ENCODE assay signal across 8 cellular contexts in the genomic region with DNA sequence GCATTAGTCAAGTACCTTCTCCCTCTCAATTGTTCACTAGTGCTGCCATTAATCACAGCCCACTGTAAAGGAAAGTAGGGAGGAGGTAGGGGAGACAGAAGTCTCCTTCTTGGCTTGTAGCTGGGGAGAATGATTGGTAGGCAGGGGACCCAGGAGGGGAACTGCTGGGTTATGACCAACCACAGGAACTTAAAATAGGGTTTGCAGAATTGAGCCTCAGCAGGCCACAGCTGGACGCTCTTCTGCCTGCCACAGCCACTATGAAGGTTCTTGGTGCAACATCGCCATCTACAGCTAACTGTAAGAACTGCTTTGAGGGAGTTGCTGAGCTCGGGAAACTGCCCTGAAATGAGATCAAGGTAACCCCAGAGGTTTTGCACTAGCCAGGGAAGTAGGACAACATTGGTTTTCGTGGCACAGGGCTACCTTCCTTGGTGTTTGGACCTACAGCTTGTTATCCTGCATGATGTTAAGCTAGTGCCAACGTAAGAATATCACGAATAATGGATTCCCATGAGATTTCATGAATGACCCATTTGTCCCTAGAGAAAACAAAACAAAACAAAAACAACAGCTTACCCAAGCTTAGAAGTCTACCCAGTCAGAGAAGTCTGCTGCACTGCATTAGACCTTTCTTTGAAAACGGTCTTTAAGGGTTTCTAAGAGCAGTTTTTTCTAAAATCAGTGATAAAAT.
DNase-seq lines count a peak whose midpoint lies in the region; ATAC-seq, FAIRE-seq and TF ChIP-seq lines count a peak whose summit lies in the region.

No MANE protein-coding gene starts in this region.

- H3K4me2 ChIP-seq in HCT116 (ENCODE audit: low read length): no peak overlapping the region
- no peak overlapping the region for H3K4me2 ChIP-seq in endothelial cell of umbilical vein (ENCODE audit: insufficient read depth, low read length)

- CTCF ChIA-PET in HCT116 (lab: Charles Lee) (no interaction called here), endothelial cell of umbilical vein (lab: Charles Lee) (interaction anchor here (0.6 to 1.1 kb wide), 5 partner anchors 113 to 1068 kb away, joined by 3 to 11 read pairs (median 3); no protein-coding TSS in a partner anchor)

- RAD21 ChIA-PET in HCT116 (lab: Charles Lee; ENCODE audit: low non-redundant PET in 1 of 2, low total read pairs in 2 of 2, uncharacterized antibody in 2 of 2, unreplicated experiment in 2 of 2): no interaction called here

- TF ChIP-seq RAD21 in HCT116 (IDR thresholded peaks at IDR 0.05; ENCODE audit: low read depth): peak; percentile 31

- no peaks in the 10 kb centered on the region for H3K9me2 ChIP-seq in HCT116 (ENCODE audit: insufficient read depth)

- TF ChIP-seq POLR2A in HCT116 (IDR thresholded peaks at IDR 0.05; ENCODE audit: borderline replicate concordance, extremely low read depth, insufficient read depth, insufficient read length): no peak
- no peak for TF ChIP-seq POLR2A in endothelial cell of umbilical vein (IDR thresholded peaks at IDR 0.05; ENCODE audit: low read depth, low read length)

- dilution Hi-C loops in endothelial cell of umbilical vein (cut with MboI; ENCODE audit: extremely low pct_ligation_motif_present, low sequenced_read_pairs): no loop called here

- H4K20me1 ChIP-seq in HCT116 (ENCODE audit: insufficient read depth) (no peaks in the 10 kb centered on the region), endothelial cell of umbilical vein (replicated peaks; ENCODE audit: control insufficient read depth, extremely low read depth, insufficient read depth, low read length) (no peaks in the 10 kb centered on the region)

- TF ChIP-seq CTCF in 22Rv1 (IDR thresholded peaks at IDR 0.05): peak; percentile 80
- peak; percentile 78 for TF ChIP-seq CTCF in GM12864 (IDR thresholded peaks at IDR 0.05; ENCODE audit: low read depth, low read length, missing control alignments)
- peak in 2 of 3 experiments; percentile 61 to 62; a peak in 4 of 6 replicates for TF ChIP-seq CTCF in HCT116 (IDR thresholded peaks at IDR 0.05 in 2 of 3, conservative IDR thresholded peaks at IDR 0.05 in 1 of 3; ENCODE audit: borderline replicate concordance in 1 of 3, insufficient read depth in 1 of 3, low read depth in 2 of 3, low read length in 2 of 3)
- peak; percentile 63 to 73 for TF ChIP-seq CTCF in endothelial cell of umbilical vein (IDR thresholded peaks at IDR 0.05; ENCODE audit: extremely low read depth in 1 of 2, insufficient read depth in 1 of 2, low read depth in 1 of 2, low read length in 2 of 2)

- intact Hi-C loops in HCT116 (cut with micrococcal nuclease) (loop anchor here (2.0 kb wide), 1 partner anchor 1064 kb away; no protein-coding TSS in a partner anchor), endothelial cell of umbilical vein (cut with micrococcal nuclease) (loop anchor here (1.0 kb wide), 1 partner anchor 1063 kb away; no protein-coding TSS in a partner anchor)

- FAIRE-seq in endothelial cell of umbilical vein (lab: Jason Lieb, UNC): peak; percentile 35

- H3K4me3 ChIP-seq in GM12864 (ENCODE audit: low read depth, low read length): no peak overlapping the region
- H3K4me3 ChIP-seq in HCT116 (replicated peaks in 1 of 2; ENCODE audit: low read depth in 1 of 2, low read length in 2 of 2): no peak overlapping the region
- H3K4me3 ChIP-seq in endothelial cell of umbilical vein (replicated peaks in 1 of 3; ENCODE audit: insufficient read depth in 1 of 3, low read depth in 1 of 3, low read length in 3 of 3): no peak overlapping the region

- peak; percentile 13 for DNase-seq in GM12864 (ENCODE audit: low read depth)
- no peak for DNase-seq in HCT116 (ENCODE audit: low read depth, low spot score)
- peak; percentile 74 to 75 for DNase-seq in Kasumi-1 (lab: John Stamatoyannopoulos, UW)
- peak; percentile 65 for DNase-seq in RPMI8226
- DNase-seq in endothelial cell of umbilical vein (ENCODE audit: low read depth, low spot score): peak; percentile 72
- DNase-seq in midbrain (lab: John Stamatoyannopoulos, UW): peak; percentile 84
- no peak for DNase-seq in activated effector memory CD4-positive, alpha-beta T cell treated with Interleukin-2 at 50 U/mL for 16 hours

- H3K36me3 ChIP-seq in HCT116 (ENCODE audit: control insufficient read depth in 1 of 2, insufficient read depth in 2 of 2, low read length in 2 of 2): no peaks in the 10 kb centered on the region
- H3K36me3 ChIP-seq in endothelial cell of umbilical vein (ENCODE audit: control insufficient read depth in 2 of 2, extremely low read depth in 1 of 2, insufficient read depth in 2 of 2, low read length in 2 of 2): no peaks in the 10 kb centered on the region

- H3K27ac ChIP-seq in 22Rv1: peak overlapping the region; percentile 64
- H3K27ac ChIP-seq in HCT116 (ENCODE audit: low read depth, low read length): no peak overlapping the region
- H3K27ac ChIP-seq in endothelial cell of umbilical vein (ENCODE audit: insufficient read depth, low read depth, low read length): no peak overlapping the region

- H3K9ac ChIP-seq in HCT116 (ENCODE audit: low read length): no peak overlapping the region
- no peak overlapping the region for H3K9ac ChIP-seq in endothelial cell of umbilical vein (replicated peaks; ENCODE audit: extremely low read depth, insufficient read depth, low read length)

- H3K27me3 ChIP-seq in HCT116 (ENCODE audit: insufficient read depth, low read length): no peaks in the 10 kb centered on the region
- no peaks in the 10 kb centered on the region for H3K27me3 ChIP-seq in endothelial cell of umbilical vein (ENCODE audit: control insufficient read depth in 2 of 2, insufficient read depth in 2 of 2, low read length in 2 of 2)

- H2AFZ ChIP-seq in HCT116 (ENCODE audit: low read depth, low read length, poor library complexity, severe bottlenecking): no peak overlapping the region
- H2AFZ ChIP-seq in endothelial cell of umbilical vein (ENCODE audit: low read depth, low read length): no peak overlapping the region

- H3K79me2 ChIP-seq in HCT116 (ENCODE audit: insufficient read depth, low read length): no peaks in the 10 kb centered on the region
- H3K79me2 ChIP-seq in endothelial cell of umbilical vein (ENCODE audit: control insufficient read depth, insufficient read depth, low read length): no peaks in the 10 kb centered on the region

- H3K4me1 ChIP-seq in HCT116 (ENCODE audit: control insufficient read depth in 1 of 2, insufficient read depth in 2 of 2, low read length in 2 of 2): no peaks in the 10 kb centered on the region
- no peaks in the 10 kb centered on the region for H3K4me1 ChIP-seq in endothelial cell of umbilical vein (ENCODE audit: control insufficient read depth, extremely low read depth, insufficient read depth, low read length)

- H3K9me3 ChIP-seq in HCT116 (ENCODE audit: control insufficient read depth in 1 of 2, insufficient read depth in 1 of 2, low read depth in 1 of 2, low read length in 2 of 2): peaks cover 6 to 15% of the 10 kb centered on the region in 2 experiments; a peak in 2 of 4 replicates
- no peaks in the 10 kb centered on the region for H3K9me3 ChIP-seq in endothelial cell of umbilical vein (replicated peaks; ENCODE audit: control insufficient read depth, insufficient read depth, low read length)

- BruUV-seq in HCT116 (replicated peaks; lab: Mats Ljungman, UMichigan) (no TSS peak), endothelial cell of umbilical vein (replicated peaks; lab: Mats Ljungman, UMichigan) (no TSS peak)

- no peaks in the 10 kb centered on the region for H3K9me1 ChIP-seq in endothelial cell of umbilical vein (replicated peaks; ENCODE audit: control insufficient read depth, extremely low read depth, insufficient read depth, low read length)

- ATAC-seq in HCT116: no peak

- POLR2A ChIA-PET in HCT116 (lab: Charles Lee) (no interaction called here), endothelial cell of umbilical vein (lab: Charles Lee) (no interaction called here)

TF ChIP-seq in HCT116, 20 proteins besides CTCF, POLR2A, EP300 and RAD21 (continues in another document):
- TF ChIP-seq POLR2AphosphoS5 (IDR thresholded peaks at IDR 0.05; ENCODE audit: low read depth, low read length) (no peak), SP1 (IDR thresholded peaks at IDR 0.05; ENCODE audit: low read depth) (no peak), SRF (IDR thresholded peaks at IDR 0.05; ENCODE audit: low read depth) (no peak)
- TF ChIP-seq, protein P1, sequence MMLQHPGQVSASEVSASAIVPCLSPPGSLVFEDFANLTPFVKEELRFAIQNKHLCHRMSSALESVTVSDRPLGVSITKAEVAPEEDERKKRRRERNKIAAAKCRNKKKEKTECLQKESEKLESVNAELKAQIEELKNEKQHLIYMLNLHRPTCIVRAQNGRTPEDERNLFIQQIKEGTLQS (IDR thresholded peaks at IDR 0.05): no peak

TF ChIP-seq in endothelial cell of umbilical vein, 7 proteins besides CTCF, POLR2A, EP300 and RAD21:
- TF ChIP-seq EZH2 (IDR thresholded peaks at IDR 0.05; ENCODE audit: borderline replicate concordance, low read depth, low read length, severe bottlenecking) (no peak), JUN (IDR thresholded peaks at IDR 0.05; ENCODE audit: borderline replicate concordance, insufficient read depth, insufficient read length, low read depth) (no peak), FOS (IDR thresholded peaks at IDR 0.05; ENCODE audit: borderline replicate concordance, insufficient read depth, low read length) (no peak), POLR2AphosphoS5 (IDR thresholded peaks at IDR 0.05; ENCODE audit: insufficient read depth, low read depth, low read length) (no peak), GATA2 (IDR thresholded peaks at IDR 0.05; ENCODE audit: insufficient read depth, insufficient read length, low read depth, low read length) (no peak), MYC (IDR thresholded peaks at IDR 0.05; ENCODE audit: low read depth, low read length) (no peak)
- TF ChIP-seq, protein P2, sequence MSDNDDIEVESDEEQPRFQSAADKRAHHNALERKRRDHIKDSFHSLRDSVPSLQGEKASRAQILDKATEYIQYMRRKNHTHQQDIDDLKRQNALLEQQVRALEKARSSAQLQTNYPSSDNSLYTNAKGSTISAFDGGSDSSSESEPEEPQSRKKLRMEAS (IDR thresholded peaks at IDR 0.05; ENCODE audit: insufficient read depth, insufficient read length): no peak

Comparison
In these comparisons a context has a peak if more than half of its experiments do, and no peak if none do; other contexts are left out.
1. DNase-seq: peak in GM12864 (single experiment), Kasumi-1 (2 of 2), RPMI8226 (single experiment), endothelial cell of umbilical vein (single experiment) and midbrain (single experiment); none in HCT116 (single experiment) and activated effector memory CD4-positive, alpha-beta T cell treated with Interleukin-2 at 50 U/mL for 16 hours (single experiment).
2. Peak in every context shown above with its lines, with median percentiles within 50 percentile points of each other: CTCF ChIP-seq.